ENCODE assay signal across 1 cellular context in the genomic region with DNA sequence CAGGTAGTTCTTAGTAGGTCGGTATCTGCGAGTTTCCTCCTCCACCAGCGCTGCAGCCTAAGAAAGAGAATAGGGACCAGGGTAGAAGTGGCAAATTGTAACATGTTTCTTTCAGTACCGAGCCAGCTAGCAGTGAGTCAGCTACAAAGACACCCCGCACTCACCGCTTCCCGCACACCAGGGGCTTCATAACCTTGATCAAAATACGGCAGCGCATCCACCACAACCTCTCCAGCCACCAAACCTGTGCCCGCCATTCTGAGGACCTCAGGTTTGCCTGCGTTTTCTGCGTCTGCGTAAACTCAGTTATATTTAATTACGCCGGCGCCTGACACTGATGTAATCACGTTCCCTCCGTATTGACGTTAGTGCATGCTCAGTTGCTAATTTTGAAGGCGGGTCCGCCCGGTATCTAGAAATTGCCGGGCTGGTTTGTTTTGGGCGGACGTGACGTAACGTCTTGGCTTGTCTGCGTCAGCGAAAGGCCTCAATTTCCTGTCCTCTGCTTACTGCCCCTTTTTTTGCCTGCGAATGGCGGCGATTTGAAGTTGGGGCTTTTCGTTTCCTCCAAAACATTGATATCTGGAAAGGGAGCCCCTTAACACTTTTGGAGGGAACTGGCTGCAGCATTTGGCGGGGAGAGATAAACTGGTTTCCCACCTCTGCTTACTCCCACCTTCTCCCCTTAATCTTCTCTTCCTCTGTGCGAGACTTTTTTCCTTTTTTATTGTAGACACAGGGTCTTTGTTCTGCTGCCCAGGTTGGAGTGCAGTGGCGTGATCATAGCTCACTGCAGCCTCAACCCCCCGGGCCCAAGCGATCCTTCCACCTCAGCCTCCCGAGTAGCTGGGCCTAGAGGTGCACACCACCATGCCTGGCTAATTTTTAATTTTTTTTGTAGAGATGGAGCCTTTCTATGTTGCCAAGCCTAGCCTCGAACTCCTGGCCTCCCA.
TF ChIP-seq lines count a peak whose summit lies in the region.

A gene (minus strand): TSS at position 281 of the 953 bp plus-strand sequence. CDS start 24 bp downstream, at position 257.

TF ChIP-seq in HepG2, 621 proteins besides CTCF, POLR2A, EP300 and RAD21 (continued from another document and continues in another):
- TF ChIP-seq, protein P1, sequence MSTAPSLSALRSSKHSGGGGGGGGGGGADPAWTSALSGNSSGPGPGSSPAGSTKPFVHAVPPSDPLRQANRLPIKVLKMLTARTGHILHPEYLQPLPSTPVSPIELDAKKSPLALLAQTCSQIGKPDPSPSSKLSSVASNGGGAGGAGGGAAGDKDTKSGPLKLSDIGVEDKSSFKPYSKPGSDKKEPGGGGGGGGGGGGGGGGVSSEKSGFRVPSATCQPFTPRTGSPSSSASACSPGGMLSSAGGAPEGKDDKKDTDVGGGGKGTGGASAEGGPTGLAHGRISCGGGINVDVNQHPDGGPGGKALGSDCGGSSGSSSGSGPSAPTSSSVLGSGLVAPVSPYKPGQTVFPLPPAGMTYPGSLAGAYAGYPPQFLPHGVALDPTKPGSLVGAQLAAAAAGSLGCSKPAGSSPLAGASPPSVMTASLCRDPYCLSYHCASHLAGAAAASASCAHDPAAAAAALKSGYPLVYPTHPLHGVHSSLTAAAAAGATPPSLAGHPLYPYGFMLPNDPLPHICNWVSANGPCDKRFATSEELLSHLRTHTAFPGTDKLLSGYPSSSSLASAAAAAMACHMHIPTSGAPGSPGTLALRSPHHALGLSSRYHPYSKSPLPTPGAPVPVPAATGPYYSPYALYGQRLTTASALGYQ (CRISPR knock-in tag; IDR thresholded peaks at IDR 0.05) = peak; percentile 52; the same call in 1 of the 2 replicates
- TF ChIP-seq, protein P2, sequence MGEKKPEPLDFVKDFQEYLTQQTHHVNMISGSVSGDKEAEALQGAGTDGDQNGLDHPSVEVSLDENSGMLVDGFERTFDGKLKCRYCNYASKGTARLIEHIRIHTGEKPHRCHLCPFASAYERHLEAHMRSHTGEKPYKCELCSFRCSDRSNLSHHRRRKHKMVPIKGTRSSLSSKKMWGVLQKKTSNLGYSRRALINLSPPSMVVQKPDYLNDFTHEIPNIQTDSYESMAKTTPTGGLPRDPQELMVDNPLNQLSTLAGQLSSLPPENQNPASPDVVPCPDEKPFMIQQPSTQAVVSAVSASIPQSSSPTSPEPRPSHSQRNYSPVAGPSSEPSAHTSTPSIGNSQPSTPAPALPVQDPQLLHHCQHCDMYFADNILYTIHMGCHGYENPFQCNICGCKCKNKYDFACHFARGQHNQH (CRISPR knock-in tag; IDR thresholded peaks at IDR 0.05) = no peak
- TF ChIP-seq, protein P3, sequence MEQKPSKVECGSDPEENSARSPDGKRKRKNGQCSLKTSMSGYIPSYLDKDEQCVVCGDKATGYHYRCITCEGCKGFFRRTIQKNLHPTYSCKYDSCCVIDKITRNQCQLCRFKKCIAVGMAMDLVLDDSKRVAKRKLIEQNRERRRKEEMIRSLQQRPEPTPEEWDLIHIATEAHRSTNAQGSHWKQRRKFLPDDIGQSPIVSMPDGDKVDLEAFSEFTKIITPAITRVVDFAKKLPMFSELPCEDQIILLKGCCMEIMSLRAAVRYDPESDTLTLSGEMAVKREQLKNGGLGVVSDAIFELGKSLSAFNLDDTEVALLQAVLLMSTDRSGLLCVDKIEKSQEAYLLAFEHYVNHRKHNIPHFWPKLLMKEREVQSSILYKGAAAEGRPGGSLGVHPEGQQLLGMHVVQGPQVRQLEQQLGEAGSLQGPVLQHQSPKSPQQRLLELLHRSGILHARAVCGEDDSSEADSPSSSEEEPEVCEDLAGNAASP (CRISPR knock-in tag; IDR thresholded peaks at IDR 0.05; ENCODE audit: borderline replicate concordance) = no peak
- TF ChIP-seq SUZ12 (IDR thresholded peaks at IDR 0.05; ENCODE audit: low read depth, low read length) (no peak), ZBTB8A (CRISPR knock-in tag; IDR thresholded peaks at IDR 0.05; ENCODE audit: borderline replicate concordance, low read depth) (no peak), FOXA3 (CRISPR knock-in tag; IDR thresholded peaks at IDR 0.05) (peak; percentile 58; the same call in 1 of the 2 replicates), YEATS4 (CRISPR knock-in tag; IDR thresholded peaks at IDR 0.05; ENCODE audit: borderline replicate concordance) (peak; percentile 67), ESRRA (CRISPR knock-in tag; IDR thresholded peaks at IDR 0.05; ENCODE audit: low read depth) (no peak), FOXP1 (IDR thresholded peaks at IDR 0.05) (no peak), FOXP1 (CRISPR knock-in tag; IDR thresholded peaks at IDR 0.05) (no peak), ZBTB7B (CRISPR knock-in tag; IDR thresholded peaks at IDR 0.05) (no peak), ZNF263 (CRISPR knock-in tag; IDR thresholded peaks at IDR 0.05) (no peak), PRPF4 (IDR thresholded peaks at IDR 0.05; ENCODE audit: low read depth, low read length, poor library complexity, severe bottlenecking) (no peak), HOXA9 (CRISPR knock-in tag; IDR thresholded peaks at IDR 0.05; ENCODE audit: borderline replicate concordance) (no peak), HHEX (CRISPR knock-in tag; IDR thresholded peaks at IDR 0.05) (no peak), ZNF607 (CRISPR knock-in tag; IDR thresholded peaks at IDR 0.05; ENCODE audit: borderline replicate concordance) (no peak), NRL (CRISPR knock-in tag; IDR thresholded peaks at IDR 0.05; ENCODE audit: borderline replicate concordance) (no peak), SMC3 (IDR thresholded peaks at IDR 0.05; ENCODE audit: low read length) (0 out of 2 replicates have a peak, but pooled peaks have one; percentile 13), CBX2 (IDR thresholded peaks at IDR 0.05; ENCODE audit: low read depth, low read length) (no peak), CBX2 (CRISPR knock-in tag; IDR thresholded peaks at IDR 0.05; ENCODE audit: low read depth) (no peak), JARID2 (CRISPR knock-in tag; IDR thresholded peaks at IDR 0.05; ENCODE audit: insufficient replicate concordance) (no peak), ZNF530 (CRISPR knock-in tag; IDR thresholded peaks at IDR 0.05; ENCODE audit: low read depth) (no peak), ZNF33A (CRISPR knock-in tag; IDR thresholded peaks at IDR 0.05; ENCODE audit: borderline replicate concordance) (no peak), ZNF549 (CRISPR knock-in tag; IDR thresholded peaks at IDR 0.05) (no peak), HNRNPH1 (optimal IDR thresholded peaks at IDR 0.05; ENCODE audit: low read depth, low read length) (no peak), ZBTB3 (CRISPR knock-in tag; IDR thresholded peaks at IDR 0.05; ENCODE audit: borderline replicate concordance, low read depth) (no peak), ZNF468 (CRISPR knock-in tag; IDR thresholded peaks at IDR 0.05) (no peak), PCBP2 (optimal IDR thresholded peaks at IDR 0.05; ENCODE audit: low read depth, low read length, poor library complexity, severe bottlenecking) (no peak), KLF16 (CRISPR knock-in tag; IDR thresholded peaks at IDR 0.05) (peak in 1 of 2 experiments; percentile 66; a peak in 2 of 4 replicates), ERF (CRISPR knock-in tag; IDR thresholded peaks at IDR 0.05) (peak; percentile 55), ZNF180 (CRISPR knock-in tag; IDR thresholded peaks at IDR 0.05; ENCODE audit: borderline replicate concordance, low read depth) (no peak), SOX13 (IDR thresholded peaks at IDR 0.05) (no peak), SOX13 (CRISPR knock-in tag; conservative IDR thresholded peaks at IDR 0.05 in 1 of 2, IDR thresholded peaks at IDR 0.05 in 1 of 2) (no peak; a peak in 1 of 4 replicates), ZNF724P (CRISPR knock-in tag; IDR thresholded peaks at IDR 0.05; ENCODE audit: borderline replicate concordance) (no peak), AHR (CRISPR knock-in tag; IDR thresholded peaks at IDR 0.05) (no peak), TBP (CRISPR knock-in tag; IDR thresholded peaks at IDR 0.05) (no peak), ZNF572 (CRISPR knock-in tag; IDR thresholded peaks at IDR 0.05) (no peak)
- TF ChIP-seq, protein P4, sequence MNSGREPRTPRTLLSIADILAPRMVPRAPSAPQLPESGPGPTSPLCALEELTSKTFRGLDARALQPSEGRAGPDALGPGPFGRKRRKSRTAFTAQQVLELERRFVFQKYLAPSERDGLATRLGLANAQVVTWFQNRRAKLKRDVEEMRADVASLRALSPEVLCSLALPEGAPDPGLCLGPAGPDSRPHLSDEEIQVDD (CRISPR knock-in tag; IDR thresholded peaks at IDR 0.05; ENCODE audit: borderline replicate concordance) = no peak
- TF ChIP-seq, protein P5, sequence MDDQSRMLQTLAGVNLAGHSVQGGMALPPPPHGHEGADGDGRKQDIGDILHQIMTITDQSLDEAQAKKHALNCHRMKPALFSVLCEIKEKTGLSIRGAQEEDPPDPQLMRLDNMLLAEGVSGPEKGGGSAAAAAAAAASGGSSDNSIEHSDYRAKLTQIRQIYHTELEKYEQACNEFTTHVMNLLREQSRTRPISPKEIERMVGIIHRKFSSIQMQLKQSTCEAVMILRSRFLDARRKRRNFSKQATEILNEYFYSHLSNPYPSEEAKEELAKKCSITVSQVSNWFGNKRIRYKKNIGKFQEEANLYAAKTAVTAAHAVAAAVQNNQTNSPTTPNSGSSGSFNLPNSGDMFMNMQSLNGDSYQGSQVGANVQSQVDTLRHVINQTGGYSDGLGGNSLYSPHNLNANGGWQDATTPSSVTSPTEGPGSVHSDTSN (CRISPR knock-in tag; IDR thresholded peaks at IDR 0.05; ENCODE audit: borderline replicate concordance) = no peak
- TF ChIP-seq, protein P6, sequence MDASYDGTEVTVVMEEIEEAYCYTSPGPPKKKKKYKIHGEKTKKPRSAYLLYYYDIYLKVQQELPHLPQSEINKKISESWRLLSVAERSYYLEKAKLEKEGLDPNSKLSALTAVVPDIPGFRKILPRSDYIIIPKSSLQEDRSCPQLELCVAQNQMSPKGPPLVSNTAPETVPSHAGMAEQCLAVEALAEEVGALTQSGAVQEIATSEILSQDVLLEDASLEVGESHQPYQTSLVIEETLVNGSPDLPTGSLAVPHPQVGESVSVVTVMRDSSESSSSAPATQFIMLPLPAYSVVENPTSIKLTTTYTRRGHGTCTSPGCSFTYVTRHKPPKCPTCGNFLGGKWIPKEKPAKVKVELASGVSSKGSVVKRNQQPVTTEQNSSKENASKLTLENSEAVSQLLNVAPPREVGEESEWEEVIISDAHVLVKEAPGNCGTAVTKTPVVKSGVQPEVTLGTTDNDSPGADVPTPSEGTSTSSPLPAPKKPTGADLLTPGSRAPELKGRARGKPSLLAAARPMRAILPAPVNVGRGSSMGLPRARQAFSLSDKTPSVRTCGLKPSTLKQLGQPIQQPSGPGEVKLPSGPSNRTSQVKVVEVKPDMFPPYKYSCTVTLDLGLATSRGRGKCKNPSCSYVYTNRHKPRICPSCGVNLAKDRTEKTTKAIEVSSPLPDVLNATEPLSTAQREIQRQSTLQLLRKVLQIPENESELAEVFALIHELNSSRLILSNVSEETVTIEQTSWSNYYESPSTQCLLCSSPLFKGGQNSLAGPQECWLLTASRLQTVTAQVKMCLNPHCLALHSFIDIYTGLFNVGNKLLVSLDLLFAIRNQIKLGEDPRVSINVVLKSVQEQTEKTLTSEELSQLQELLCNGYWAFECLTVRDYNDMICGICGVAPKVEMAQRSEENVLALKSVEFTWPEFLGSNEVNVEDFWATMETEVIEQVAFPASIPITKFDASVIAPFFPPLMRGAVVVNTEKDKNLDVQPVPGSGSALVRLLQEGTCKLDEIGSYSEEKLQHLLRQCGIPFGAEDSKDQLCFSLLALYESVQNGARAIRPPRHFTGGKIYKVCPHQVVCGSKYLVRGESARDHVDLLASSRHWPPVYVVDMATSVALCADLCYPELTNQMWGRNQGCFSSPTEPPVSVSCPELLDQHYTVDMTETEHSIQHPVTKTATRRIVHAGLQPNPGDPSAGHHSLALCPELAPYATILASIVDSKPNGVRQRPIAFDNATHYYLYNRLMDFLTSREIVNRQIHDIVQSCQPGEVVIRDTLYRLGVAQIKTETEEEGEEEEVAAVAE (CRISPR knock-in tag; IDR thresholded peaks at IDR 0.05; ENCODE audit: borderline replicate concordance) = peak; percentile 75; the same call in 1 of the 2 replicates
- TF ChIP-seq, protein P7, sequence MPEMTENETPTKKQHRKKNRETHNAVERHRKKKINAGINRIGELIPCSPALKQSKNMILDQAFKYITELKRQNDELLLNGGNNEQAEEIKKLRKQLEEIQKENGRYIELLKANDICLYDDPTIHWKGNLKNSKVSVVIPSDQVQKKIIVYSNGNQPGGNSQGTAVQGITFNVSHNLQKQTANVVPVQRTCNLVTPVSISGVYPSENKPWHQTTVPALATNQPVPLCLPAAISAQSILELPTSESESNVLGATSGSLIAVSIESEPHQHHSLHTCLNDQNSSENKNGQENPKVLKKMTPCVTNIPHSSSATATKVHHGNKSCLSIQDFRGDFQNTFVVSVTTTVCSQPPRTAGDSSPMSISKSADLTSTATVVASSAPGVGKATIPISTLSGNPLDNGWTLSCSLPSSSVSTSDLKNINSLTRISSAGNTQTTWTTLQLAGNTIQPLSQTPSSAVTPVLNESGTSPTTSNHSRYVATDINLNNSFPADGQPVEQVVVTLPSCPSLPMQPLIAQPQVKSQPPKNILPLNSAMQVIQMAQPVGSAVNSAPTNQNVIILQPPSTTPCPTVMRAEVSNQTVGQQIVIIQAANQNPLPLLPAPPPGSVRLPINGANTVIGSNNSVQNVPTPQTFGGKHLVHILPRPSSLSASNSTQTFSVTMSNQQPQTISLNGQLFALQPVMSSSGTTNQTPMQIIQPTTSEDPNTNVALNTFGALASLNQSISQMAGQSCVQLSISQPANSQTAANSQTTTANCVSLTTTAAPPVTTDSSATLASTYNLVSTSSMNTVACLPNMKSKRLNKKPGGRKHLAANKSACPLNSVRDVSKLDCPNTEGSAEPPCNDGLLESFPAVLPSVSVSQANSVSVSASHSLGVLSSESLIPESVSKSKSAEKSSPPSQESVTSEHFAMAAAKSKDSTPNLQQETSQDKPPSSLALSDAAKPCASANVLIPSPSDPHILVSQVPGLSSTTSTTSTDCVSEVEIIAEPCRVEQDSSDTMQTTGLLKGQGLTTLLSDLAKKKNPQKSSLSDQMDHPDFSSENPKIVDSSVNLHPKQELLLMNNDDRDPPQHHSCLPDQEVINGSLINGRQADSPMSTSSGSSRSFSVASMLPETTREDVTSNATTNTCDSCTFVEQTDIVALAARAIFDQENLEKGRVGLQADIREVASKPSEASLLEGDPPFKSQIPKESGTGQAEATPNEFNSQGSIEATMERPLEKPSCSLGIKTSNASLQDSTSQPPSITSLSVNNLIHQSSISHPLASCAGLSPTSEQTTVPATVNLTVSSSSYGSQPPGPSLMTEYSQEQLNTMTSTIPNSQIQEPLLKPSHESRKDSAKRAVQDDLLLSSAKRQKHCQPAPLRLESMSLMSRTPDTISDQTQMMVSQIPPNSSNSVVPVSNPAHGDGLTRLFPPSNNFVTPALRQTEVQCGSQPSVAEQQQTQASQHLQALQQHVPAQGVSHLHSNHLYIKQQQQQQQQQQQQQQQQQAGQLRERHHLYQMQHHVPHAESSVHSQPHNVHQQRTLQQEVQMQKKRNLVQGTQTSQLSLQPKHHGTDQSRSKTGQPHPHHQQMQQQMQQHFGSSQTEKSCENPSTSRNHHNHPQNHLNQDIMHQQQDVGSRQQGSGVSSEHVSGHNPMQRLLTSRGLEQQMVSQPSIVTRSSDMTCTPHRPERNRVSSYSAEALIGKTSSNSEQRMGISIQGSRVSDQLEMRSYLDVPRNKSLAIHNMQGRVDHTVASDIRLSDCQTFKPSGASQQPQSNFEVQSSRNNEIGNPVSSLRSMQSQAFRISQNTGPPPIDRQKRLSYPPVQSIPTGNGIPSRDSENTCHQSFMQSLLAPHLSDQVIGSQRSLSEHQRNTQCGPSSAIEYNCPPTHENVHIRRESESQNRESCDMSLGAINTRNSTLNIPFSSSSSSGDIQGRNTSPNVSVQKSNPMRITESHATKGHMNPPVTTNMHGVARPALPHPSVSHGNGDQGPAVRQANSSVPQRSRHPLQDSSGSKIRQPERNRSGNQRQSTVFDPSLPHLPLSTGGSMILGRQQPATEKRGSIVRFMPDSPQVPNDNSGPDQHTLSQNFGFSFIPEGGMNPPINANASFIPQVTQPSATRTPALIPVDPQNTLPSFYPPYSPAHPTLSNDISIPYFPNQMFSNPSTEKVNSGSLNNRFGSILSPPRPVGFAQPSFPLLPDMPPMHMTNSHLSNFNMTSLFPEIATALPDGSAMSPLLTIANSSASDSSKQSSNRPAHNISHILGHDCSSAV (CRISPR knock-in tag; IDR thresholded peaks at IDR 0.05; ENCODE audit: borderline replicate concordance) = no peak
